In the genomic region with DNA sequence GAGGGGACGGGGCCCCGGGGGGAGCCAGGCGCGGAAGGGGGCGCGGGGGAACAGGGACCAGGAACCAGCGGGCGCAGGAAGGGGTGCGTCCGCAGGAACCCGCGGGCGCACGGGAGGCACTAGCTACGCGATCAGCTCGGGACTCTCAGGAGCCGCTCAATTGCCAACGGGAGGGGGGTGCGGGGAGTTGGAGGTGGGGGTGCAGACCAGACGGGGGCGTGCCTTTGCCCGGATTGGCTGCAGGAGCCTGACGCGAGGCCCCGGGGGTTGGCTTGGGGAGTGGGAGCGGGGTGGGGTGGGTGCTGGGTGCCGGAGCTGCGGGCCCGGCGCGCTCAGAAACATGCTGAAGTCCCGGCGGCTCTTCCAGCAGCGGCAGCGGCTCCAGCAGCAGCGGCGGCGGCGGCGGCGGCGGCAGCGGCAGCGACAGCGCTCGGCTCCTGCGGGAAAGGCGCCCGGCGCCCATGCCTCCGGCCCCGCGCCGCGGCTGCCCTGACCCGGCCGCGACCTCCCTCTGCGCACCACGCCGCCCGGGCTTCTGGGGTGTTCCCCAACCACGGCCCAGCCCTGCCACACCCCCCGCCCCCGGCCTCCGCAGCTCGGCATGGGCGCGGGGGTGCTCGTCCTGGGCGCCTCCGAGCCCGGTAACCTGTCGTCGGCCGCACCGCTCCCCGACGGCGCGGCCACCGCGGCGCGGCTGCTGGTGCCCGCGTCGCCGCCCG, we compare ENCODE assay signal across 8 cellular contexts. TPM values are rescaled to one million over a fixed set of nuclear protein-coding genes. Genes with fewer than 3 reads are reported as not detected.
DNase-seq lines count a peak whose midpoint lies in the region; ATAC-seq and TF ChIP-seq lines count a peak whose summit lies in the region.

TSS of gene ADRB1 (plus strand) at position 335 of the 719 bp plus-strand sequence. CDS start at position 602, 267 bp downstream.

- H3K4me3 ChIP-seq in AG09309 (ENCODE audit: control insufficient read depth, low read depth, low read length): peak within 1 kb of the TSS; percentile 32
- H3K4me3 ChIP-seq in HL-60 (replicated peaks; ENCODE audit: insufficient read depth, low read length): peak within 1 kb of the TSS; percentile 57
- H3K4me3 ChIP-seq in astrocyte of the cerebellum (ENCODE audit: low read depth, low read length): peak within 1 kb of the TSS; percentile 45
- peak within 1 kb of the TSS; percentile 65 to 86 for H3K4me3 ChIP-seq in prostate gland

- no peaks in the 10 kb centered on the region for H3K4me1 ChIP-seq in prostate gland (replicated peaks)

- in situ Hi-C loops in astrocyte of the cerebellum (cut with HindIII; ENCODE audit: low sequenced_read_pairs): no loop called here

- no peaks in the 10 kb centered on the region for H3K36me3 ChIP-seq in prostate gland

- H3K27ac ChIP-seq in HL-60 (replicated peaks): 0 out of 2 replicates have a peak within 1 kb of the TSS, but pooled peaks have one; percentile 6
- H3K27ac ChIP-seq in prostate gland: peak within 1 kb of the TSS; percentile 97 to 99

- TF ChIP-seq CTCF in AG09309 (IDR thresholded peaks at IDR 0.05; ENCODE audit: control insufficient read depth, insufficient read depth, low read depth, low read length, missing control alignments): no peak
- TF ChIP-seq CTCF in HL-60 (IDR thresholded peaks at IDR 0.05; ENCODE audit: insufficient read depth, low read length): no peak
- TF ChIP-seq CTCF in astrocyte of the cerebellum (IDR thresholded peaks at IDR 0.05; ENCODE audit: low read depth, low read length, missing control alignments): no peak
- peak in 1 of 4 experiments; percentile 19 for TF ChIP-seq CTCF in prostate gland (IDR thresholded peaks at IDR 0.05)

- peak; percentile 68 for TF ChIP-seq POLR2A in prostate gland (IDR thresholded peaks at IDR 0.05)

- no peaks in the 10 kb centered on the region for H3K9me3 ChIP-seq in prostate gland

- H3K27me3 ChIP-seq in HL-60 (ENCODE audit: insufficient read depth, poor library complexity, severe bottlenecking) (peaks cover 11% of the 10 kb centered on the region), prostate gland (replicated peaks; ENCODE audit: insufficient read depth) (no peaks in the 10 kb centered on the region)

- 1% methylated on average over 72 of the region's 91 CpGs for WGBS in prostate gland

- ATAC-seq in GM18867 (IDR thresholded peaks at IDR 0.05; ENCODE audit: unreplicated experiment) (peak; percentile 68), GM21619 (IDR thresholded peaks at IDR 0.05; ENCODE audit: unreplicated experiment) (no peak)

- DNase-seq in AG09309 (ENCODE audit: low read depth) (no peak), HL-60 (ENCODE audit: low read depth in 1 of 2, low spot score in 1 of 2) (peak; percentile 82 to 85), RKO (ENCODE audit: low spot score) (peak; percentile 84), astrocyte of the cerebellum (ENCODE audit: low read depth) (no peak), hypothalamus (lab: John Stamatoyannopoulos, UW) (peak in 50 of 51 donors; percentile 17 to 95 (median 82)), prostate gland (ENCODE audit: low spot score) (peak; percentile 98)

- intact Hi-C loops in prostate gland (cut with DNase I): loop anchor here (2.0 to 5.0 kb wide), 2 partner anchors 86 to 189 kb away; partner anchors contain the start of genes DCLRE1A and NHLRC2

RNA-seq across cellular contexts. Expression of gene ADRB1, which starts in this region (rescaled TPM):
- total RNA-seq in prostate gland: 10 to 100 TPM; 10.2 to 15.4 TPM

Comparison
In these comparisons a context has a peak if more than half of its experiments do, and no peak if none do; other contexts are left out.
1. DNase-seq: peak in HL-60 (2 of 2), RKO (single experiment), hypothalamus (50 of 51) and prostate gland (single experiment); none in AG09309 (single experiment) and astrocyte of the cerebellum (single experiment).
2. Peak in every context shown above with its lines, with median percentiles within 50 percentile points of each other: H3K4me3 ChIP-seq.